In the genomic region with DNA sequence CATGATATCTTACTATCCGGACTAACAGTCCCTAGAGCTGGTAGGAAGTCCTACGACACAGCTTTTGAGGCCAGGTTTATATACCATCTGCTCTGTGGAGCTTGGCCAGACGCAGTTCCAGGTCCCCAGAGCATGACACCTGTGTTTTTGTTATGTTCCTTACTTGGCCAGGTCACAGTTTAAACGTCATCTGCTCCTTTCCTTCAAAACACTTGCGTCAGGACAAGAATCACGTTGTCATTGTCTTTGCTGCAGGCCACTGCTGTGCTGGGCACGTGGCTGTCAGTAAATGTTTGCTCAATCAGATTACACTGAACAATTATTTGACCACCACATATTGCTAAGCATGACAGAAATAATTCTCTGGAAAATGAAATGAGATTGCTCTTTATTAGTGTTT, we compare ENCODE assay signal across 1 cellular context.
TF ChIP-seq lines count a peak whose summit lies in the region.

No MANE protein-coding gene starts in this region.

TF ChIP-seq in HepG2, 621 proteins besides CTCF, POLR2A, EP300 and RAD21:
- TF ChIP-seq, protein P1, sequence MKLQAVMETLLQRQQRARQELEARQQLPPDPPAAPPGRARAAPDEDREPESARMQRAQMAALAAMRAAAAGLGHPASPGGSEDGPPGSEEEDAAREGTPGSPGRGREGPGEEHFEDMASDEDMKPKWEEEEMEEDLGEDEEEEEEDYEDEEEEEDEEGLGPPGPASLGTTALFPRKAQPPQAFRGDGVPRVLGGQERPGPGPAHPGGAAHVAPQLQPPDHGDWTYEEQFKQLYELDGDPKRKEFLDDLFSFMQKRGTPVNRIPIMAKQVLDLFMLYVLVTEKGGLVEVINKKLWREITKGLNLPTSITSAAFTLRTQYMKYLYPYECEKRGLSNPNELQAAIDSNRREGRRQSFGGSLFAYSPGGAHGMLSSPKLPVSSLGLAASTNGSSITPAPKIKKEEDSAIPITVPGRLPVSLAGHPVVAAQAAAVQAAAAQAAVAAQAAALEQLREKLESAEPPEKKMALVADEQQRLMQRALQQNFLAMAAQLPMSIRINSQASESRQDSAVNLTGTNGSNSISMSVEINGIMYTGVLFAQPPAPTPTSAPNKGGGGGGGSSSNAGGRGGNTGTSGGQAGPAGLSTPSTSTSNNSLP (IDR thresholded peaks at IDR 0.05; ENCODE audit: low read depth, low read length) = 0 out of 2 replicates have a peak, but pooled peaks have one; percentile 14
- no peak for TF ChIP-seq EZH2 (conservative IDR thresholded peaks at IDR 0.05; ENCODE audit: low read depth, low read length)
- no peak for TF ChIP-seq MED8 (CRISPR knock-in tag; IDR thresholded peaks at IDR 0.05; ENCODE audit: insufficient replicate concordance)
- TF ChIP-seq ZBTB8A (CRISPR knock-in tag; IDR thresholded peaks at IDR 0.05; ENCODE audit: borderline replicate concordance, low read depth) = no peak
- TF ChIP-seq SAFB2 (CRISPR knock-in tag; IDR thresholded peaks at IDR 0.05; ENCODE audit: borderline replicate concordance, low read depth) = no peak
- TF ChIP-seq ZNF547 (CRISPR knock-in tag; IDR thresholded peaks at IDR 0.05) = no peak
- TF ChIP-seq SNAPC5 (CRISPR knock-in tag; IDR thresholded peaks at IDR 0.05; ENCODE audit: borderline replicate concordance) = no peak
- TF ChIP-seq, protein P2, sequence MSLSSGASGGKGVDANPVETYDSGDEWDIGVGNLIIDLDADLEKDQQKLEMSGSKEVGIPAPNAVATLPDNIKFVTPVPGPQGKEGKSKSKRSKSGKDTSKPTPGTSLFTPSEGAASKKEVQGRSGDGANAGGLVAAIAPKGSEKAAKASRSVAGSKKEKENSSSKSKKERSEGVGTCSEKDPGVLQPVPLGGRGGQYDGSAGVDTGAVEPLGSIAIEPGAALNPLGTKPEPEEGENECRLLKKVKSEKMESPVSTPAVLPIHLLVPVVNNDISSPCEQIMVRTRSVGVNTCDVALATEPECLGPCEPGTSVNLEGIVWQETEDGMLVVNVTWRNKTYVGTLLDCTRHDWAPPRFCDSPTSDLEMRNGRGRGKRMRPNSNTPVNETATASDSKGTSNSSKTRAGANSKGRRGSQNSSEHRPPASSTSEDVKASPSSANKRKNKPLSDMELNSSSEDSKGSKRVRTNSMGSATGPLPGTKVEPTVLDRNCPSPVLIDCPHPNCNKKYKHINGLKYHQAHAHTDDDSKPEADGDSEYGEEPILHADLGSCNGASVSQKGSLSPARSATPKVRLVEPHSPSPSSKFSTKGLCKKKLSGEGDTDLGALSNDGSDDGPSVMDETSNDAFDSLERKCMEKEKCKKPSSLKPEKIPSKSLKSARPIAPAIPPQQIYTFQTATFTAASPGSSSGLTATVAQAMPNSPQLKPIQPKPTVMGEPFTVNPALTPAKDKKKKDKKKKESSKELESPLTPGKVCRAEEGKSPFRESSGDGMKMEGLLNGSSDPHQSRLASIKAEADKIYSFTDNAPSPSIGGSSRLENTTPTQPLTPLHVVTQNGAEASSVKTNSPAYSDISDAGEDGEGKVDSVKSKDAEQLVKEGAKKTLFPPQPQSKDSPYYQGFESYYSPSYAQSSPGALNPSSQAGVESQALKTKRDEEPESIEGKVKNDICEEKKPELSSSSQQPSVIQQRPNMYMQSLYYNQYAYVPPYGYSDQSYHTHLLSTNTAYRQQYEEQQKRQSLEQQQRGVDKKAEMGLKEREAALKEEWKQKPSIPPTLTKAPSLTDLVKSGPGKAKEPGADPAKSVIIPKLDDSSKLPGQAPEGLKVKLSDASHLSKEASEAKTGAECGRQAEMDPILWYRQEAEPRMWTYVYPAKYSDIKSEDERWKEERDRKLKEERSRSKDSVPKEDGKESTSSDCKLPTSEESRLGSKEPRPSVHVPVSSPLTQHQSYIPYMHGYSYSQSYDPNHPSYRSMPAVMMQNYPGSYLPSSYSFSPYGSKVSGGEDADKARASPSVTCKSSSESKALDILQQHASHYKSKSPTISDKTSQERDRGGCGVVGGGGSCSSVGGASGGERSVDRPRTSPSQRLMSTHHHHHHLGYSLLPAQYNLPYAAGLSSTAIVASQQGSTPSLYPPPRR (CRISPR knock-in tag; IDR thresholded peaks at IDR 0.05; ENCODE audit: borderline replicate concordance) = no peak
- TF ChIP-seq RBFOX2 (IDR thresholded peaks at IDR 0.05; ENCODE audit: low read depth, low read length) = no peak
- TF ChIP-seq, protein P3, sequence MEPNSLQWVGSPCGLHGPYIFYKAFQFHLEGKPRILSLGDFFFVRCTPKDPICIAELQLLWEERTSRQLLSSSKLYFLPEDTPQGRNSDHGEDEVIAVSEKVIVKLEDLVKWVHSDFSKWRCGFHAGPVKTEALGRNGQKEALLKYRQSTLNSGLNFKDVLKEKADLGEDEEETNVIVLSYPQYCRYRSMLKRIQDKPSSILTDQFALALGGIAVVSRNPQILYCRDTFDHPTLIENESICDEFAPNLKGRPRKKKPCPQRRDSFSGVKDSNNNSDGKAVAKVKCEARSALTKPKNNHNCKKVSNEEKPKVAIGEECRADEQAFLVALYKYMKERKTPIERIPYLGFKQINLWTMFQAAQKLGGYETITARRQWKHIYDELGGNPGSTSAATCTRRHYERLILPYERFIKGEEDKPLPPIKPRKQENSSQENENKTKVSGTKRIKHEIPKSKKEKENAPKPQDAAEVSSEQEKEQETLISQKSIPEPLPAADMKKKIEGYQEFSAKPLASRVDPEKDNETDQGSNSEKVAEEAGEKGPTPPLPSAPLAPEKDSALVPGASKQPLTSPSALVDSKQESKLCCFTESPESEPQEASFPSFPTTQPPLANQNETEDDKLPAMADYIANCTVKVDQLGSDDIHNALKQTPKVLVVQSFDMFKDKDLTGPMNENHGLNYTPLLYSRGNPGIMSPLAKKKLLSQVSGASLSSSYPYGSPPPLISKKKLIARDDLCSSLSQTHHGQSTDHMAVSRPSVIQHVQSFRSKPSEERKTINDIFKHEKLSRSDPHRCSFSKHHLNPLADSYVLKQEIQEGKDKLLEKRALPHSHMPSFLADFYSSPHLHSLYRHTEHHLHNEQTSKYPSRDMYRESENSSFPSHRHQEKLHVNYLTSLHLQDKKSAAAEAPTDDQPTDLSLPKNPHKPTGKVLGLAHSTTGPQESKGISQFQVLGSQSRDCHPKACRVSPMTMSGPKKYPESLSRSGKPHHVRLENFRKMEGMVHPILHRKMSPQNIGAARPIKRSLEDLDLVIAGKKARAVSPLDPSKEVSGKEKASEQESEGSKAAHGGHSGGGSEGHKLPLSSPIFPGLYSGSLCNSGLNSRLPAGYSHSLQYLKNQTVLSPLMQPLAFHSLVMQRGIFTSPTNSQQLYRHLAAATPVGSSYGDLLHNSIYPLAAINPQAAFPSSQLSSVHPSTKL (CRISPR knock-in tag; IDR thresholded peaks at IDR 0.05) = peak; percentile 58
- TF ChIP-seq CREB1 (IDR thresholded peaks at IDR 0.05) = peak; percentile 54
- no peak for TF ChIP-seq CREB1 (CRISPR knock-in tag; IDR thresholded peaks at IDR 0.05)
- TF ChIP-seq MAFF (IDR thresholded peaks at IDR 0.05; ENCODE audit: low read depth, low read length) = 0 out of 2 replicates have a peak, but pooled peaks have one; percentile 9
- no peak for TF ChIP-seq SOX13 (IDR thresholded peaks at IDR 0.05)
- TF ChIP-seq SOX13 (CRISPR knock-in tag; conservative IDR thresholded peaks at IDR 0.05 in 1 of 2, IDR thresholded peaks at IDR 0.05 in 1 of 2) = peak in 1 of 2 experiments; percentile 79; a peak in 2 of 4 replicates
- no peak for TF ChIP-seq TIGD3 (CRISPR knock-in tag; IDR thresholded peaks at IDR 0.05; ENCODE audit: borderline replicate concordance)
- 0 out of 2 replicates have a peak, but pooled peaks have one; percentile 36 for TF ChIP-seq FOSL2 (CRISPR knock-in tag; IDR thresholded peaks at IDR 0.05)
- peak; percentile 84 for TF ChIP-seq RNF2 (conservative IDR thresholded peaks at IDR 0.05; ENCODE audit: low read depth)
- TF ChIP-seq ATF4 (CRISPR knock-in tag; IDR thresholded peaks at IDR 0.05) = peak in 1 of 2 experiments; percentile 68; a peak in 2 of 4 replicates
- no peak for TF ChIP-seq SOX6 (IDR thresholded peaks at IDR 0.05)
- peak; percentile 71 for TF ChIP-seq SOX6 (CRISPR knock-in tag; IDR thresholded peaks at IDR 0.05)
- TF ChIP-seq FOXC1 (CRISPR knock-in tag; IDR thresholded peaks at IDR 0.05; ENCODE audit: borderline replicate concordance) = no peak
- TF ChIP-seq MNT (IDR thresholded peaks at IDR 0.05) = peak; percentile 57
- TF ChIP-seq GATAD2A (CRISPR knock-in tag; IDR thresholded peaks at IDR 0.05) = 0 out of 2 replicates have a peak, but pooled peaks have one; percentile 36
- peak; percentile 23; the same call in 1 of the 3 replicates for TF ChIP-seq MXI1 (IDR thresholded peaks at IDR 0.05; ENCODE audit: borderline replicate concordance, low read depth, low read length)
- TF ChIP-seq FOXA1 (IDR thresholded peaks at IDR 0.05) = no peak
- TF ChIP-seq FOXA1 (CRISPR knock-in tag; IDR thresholded peaks at IDR 0.05) = peak; percentile 37; the same call in 1 of the 2 replicates
- TF ChIP-seq ZBTB49 (CRISPR knock-in tag; IDR thresholded peaks at IDR 0.05; ENCODE audit: borderline replicate concordance) = no peak
- peak; percentile 62; the same call in 1 of the 2 replicates for TF ChIP-seq SOX5 (CRISPR knock-in tag; IDR thresholded peaks at IDR 0.05; ENCODE audit: borderline replicate concordance)
- TF ChIP-seq, protein P4, sequence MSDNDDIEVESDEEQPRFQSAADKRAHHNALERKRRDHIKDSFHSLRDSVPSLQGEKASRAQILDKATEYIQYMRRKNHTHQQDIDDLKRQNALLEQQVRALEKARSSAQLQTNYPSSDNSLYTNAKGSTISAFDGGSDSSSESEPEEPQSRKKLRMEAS (IDR thresholded peaks at IDR 0.05) = peak; percentile 66
- no peak for TF ChIP-seq NFIB (CRISPR knock-in tag; IDR thresholded peaks at IDR 0.05; ENCODE audit: borderline replicate concordance)
- peak; percentile 69; the same call in 1 of the 2 replicates for TF ChIP-seq TGIF2 (CRISPR knock-in tag; IDR thresholded peaks at IDR 0.05)
- TF ChIP-seq BHLHE40 (IDR thresholded peaks at IDR 0.05; ENCODE audit: low read length) = peak; percentile 70
- TF ChIP-seq ZBTB21 (CRISPR knock-in tag; IDR thresholded peaks at IDR 0.05) = peak; percentile 87
